In genomic region chr2:96264086-96264485, GRCh38 we compare ENCODE assay signal across 8 cellular contexts. TPM values are rescaled to one million over a fixed set of nuclear protein-coding genes. Genes with fewer than 3 reads are reported as not detected.
DNase-seq lines count a peak whose midpoint lies in the region; ATAC-seq, FAIRE-seq and TF ChIP-seq lines count a peak whose summit lies in the region.

No MANE protein-coding gene starts in this region.

- H3K27ac ChIP-seq in A549, result no peak overlapping the region
- peak overlapping the region; percentile 21 to 91 for H3K27ac ChIP-seq in breast epithelium
- no peak overlapping the region for H3K27ac ChIP-seq in mesodermal cell (ENCODE audit: low read depth, low read length, severe bottlenecking)
- H3K27ac ChIP-seq in SJCRH30, result no peak overlapping the region

- no peak overlapping the region for H3K4me3 ChIP-seq in A549
- peak overlapping the region; percentile 96; the same call in 1 of the 2 replicates for H3K4me3 ChIP-seq in HAP-1
- peak overlapping the region in 2 of 3 donors; percentile 93 to 99 for H3K4me3 ChIP-seq in breast epithelium
- peak overlapping the region; percentile 96 for H3K4me3 ChIP-seq in mesodermal cell (ENCODE audit: extremely low read depth, insufficient read depth, low read length, poor library complexity, severe bottlenecking)
- H3K4me3 ChIP-seq in SJCRH30, result no peak overlapping the region

- H3K9me3 ChIP-seq in A549 (no peaks in the 10 kb centered on the region), HAP-1 (no peaks in the 10 kb centered on the region), breast epithelium (no peaks in the 10 kb centered on the region), mesodermal cell (ENCODE audit: control insufficient read depth, low read length) (no peaks in the 10 kb centered on the region), SJCRH30 (replicated peaks) (no peaks in the 10 kb centered on the region)

- CTCF ChIA-PET in A549 (lab: Yijun Ruan, JAX), result interaction anchor here (0.6 to 3.8 kb wide), 9 partner anchors 10 to 317 kb away, joined by 3 to 16 read pairs (median 4); partner anchors contain the start of gene ASTL

- TF ChIP-seq POLR2A in A549 (IDR thresholded peaks at IDR 0.05; ENCODE audit: low read length) (no peak), breast epithelium (IDR thresholded peaks at IDR 0.05) (no peak)

- H3K36me3 ChIP-seq in HAP-1 (replicated peaks), result peaks cover 42% of the 10 kb centered on the region
- H3K36me3 ChIP-seq in breast epithelium, result no peaks in the 10 kb centered on the region
- peaks cover 49% of the 10 kb centered on the region for H3K36me3 ChIP-seq in mesodermal cell (ENCODE audit: control insufficient read depth, insufficient read depth, low read length)
- peaks cover 17% of the 10 kb centered on the region for H3K36me3 ChIP-seq in SJCRH30

- DNase-seq in A549 (ENCODE audit: low read depth in 1 of 2, low spot score in 1 of 2) (no peak), HAP-1 (ENCODE audit: low spot score in 2 of 2) (no peak), breast epithelium (ENCODE audit: low spot score in 2 of 2) (no peak), SJCRH30 (no peak)
- no peak for DNase-seq in stimulated activated naive CD4-positive, alpha-beta T cell (lab: John Stamatoyannopoulos, UW)

- no peak for FAIRE-seq in A549 (lab: Jason Lieb, UNC)

- peak overlapping the region; percentile 82 for H3K4me2 ChIP-seq in A549

- 92% methylated on average over 4 of the region's 4 CpGs for WGBS in A549 (ENCODE audit: missing lambda C conversion rate)
- WGBS in mesodermal cell (ENCODE audit: insufficient coverage in 2 of 2), 2 experiments, result 82 to 95% methylated on average over 4 of the region's 4 CpGs

- H3K27me3 ChIP-seq in HAP-1 (ENCODE audit: low read depth) (no peaks in the 10 kb centered on the region), breast epithelium (no peaks in the 10 kb centered on the region), SJCRH30 (no peaks in the 10 kb centered on the region)

- in situ Hi-C loops in HAP-1 (cut with MboI; ENCODE audit: low sequenced_read_pairs), result loop anchor here (5.0 kb wide), 1 partner anchor 62 kb away; no protein-coding TSS in a partner anchor

- TF ChIP-seq RAD21 in A549 (conservative IDR thresholded peaks at IDR 0.05 in 1 of 2, IDR thresholded peaks at IDR 0.05 in 1 of 2), result no peak

- TF ChIP-seq EP300 in A549 (IDR thresholded peaks at IDR 0.05), result no peak

- intact Hi-C loops in breast epithelium (cut with DNase I; ENCODE audit: low total_unique reads), result no loop called here

- TF ChIP-seq CTCF in A549 (IDR thresholded peaks at IDR 0.05) (no peak), breast epithelium (IDR thresholded peaks at IDR 0.05) (no peak)

- POLR2A ChIA-PET in A549 (lab: Yijun Ruan, JAX), result no interaction called here

- ATAC-seq in A549, result no peak
- no peak for ATAC-seq in GM18858 (IDR thresholded peaks at IDR 0.05; ENCODE audit: unreplicated experiment)
- no peak for ATAC-seq in GM19035 (IDR thresholded peaks at IDR 0.05; ENCODE audit: unreplicated experiment)

- peaks cover 44% of the 10 kb centered on the region for H3K4me1 ChIP-seq in A549
- H3K4me1 ChIP-seq in HAP-1, result peaks cover 12% of the 10 kb centered on the region
- H3K4me1 ChIP-seq in breast epithelium, result peaks cover 11 to 33% of the 10 kb centered on the region in 2 donors
- peaks cover 39% of the 10 kb centered on the region for H3K4me1 ChIP-seq in mesodermal cell (ENCODE audit: control insufficient read depth, insufficient read depth, low read length, poor library complexity, severe bottlenecking)
- peaks cover 23% of the 10 kb centered on the region for H3K4me1 ChIP-seq in SJCRH30

TF ChIP-seq in A549, 52 proteins besides CTCF, POLR2A, EP300 and RAD21:
- TF ChIP-seq BHLHE40 (IDR thresholded peaks at IDR 0.05; ENCODE audit: low read depth, low read length) (no peak), TFCP2L1 (CRISPR knock-in tag; IDR thresholded peaks at IDR 0.05) (no peak), ATOH8 (CRISPR knock-in tag; IDR thresholded peaks at IDR 0.05; ENCODE audit: low read depth) (no peak), HES2 (IDR thresholded peaks at IDR 0.05) (no peak), TP53 (CRISPR knock-in tag; IDR thresholded peaks at IDR 0.05) (no peak), E2F6 (IDR thresholded peaks at IDR 0.05; ENCODE audit: borderline replicate concordance, low read depth) (no peak), HDAC2 (IDR thresholded peaks at IDR 0.05) (no peak), ELK1 (IDR thresholded peaks at IDR 0.05; ENCODE audit: low read depth, low read length) (no peak), HEYL (CRISPR knock-in tag; IDR thresholded peaks at IDR 0.05) (no peak), PHF8 (IDR thresholded peaks at IDR 0.05; ENCODE audit: borderline replicate concordance, low read depth) (no peak)
TF ChIP-seq in A549: peak in this region for 0.

RNA-seq across cellular contexts. Expression of gene TMEM127, which starts 1.7 kb away (rescaled TPM):
- polyA plus RNA-seq in A549 (2011; rRNA removed) (38.7 and 45.3 TPM in 2 replicates), A549 (2017; fragmentation: RNase III; extraction: RNeasy Plus Mini Kit Qiagen cat#74134 plus additional on column Dnase treatment) (28.8 to 31.9 TPM (median 31.4 TPM) in 3 replicates)
- 34.1 and 48.2 TPM in 2 replicates for polyA plus RNA-seq in A549 (2012; cell fraction: cytosol; rRNA removed)
- 36.7 and 42.3 TPM in 2 replicates for polyA plus RNA-seq in A549 (2012; cell fraction: nucleus; rRNA removed)
- polyA minus RNA-seq in A549 (2011; rRNA and poly(A)+ RNA removed), result 69.4 and 69.9 TPM in 2 replicates
- total RNA-seq in breast epithelium, result 10 to 100 TPM; 31.1 to 44.5 (median 35.2) TPM
- polyA plus RNA-seq in mesodermal cell (2013, experiment 1 of 2), result 23.5 TPM
- 20.0 TPM for polyA plus RNA-seq in mesodermal cell (2013, experiment 2 of 2)
- total RNA-seq in SJCRH30 (2014; rRNA removed; shearing (Covaris generic)), result 16.2 and 17.9 TPM in 2 replicates

RNA-seq across cellular contexts. Expression of gene CIAO1, which starts 1.9 kb away (rescaled TPM):
- polyA plus RNA-seq in A549 (2011; rRNA removed) (99.7 and 123 TPM in 2 replicates), A549 (2017; fragmentation: RNase III; extraction: RNeasy Plus Mini Kit Qiagen cat#74134 plus additional on column Dnase treatment) (83.2 to 88.4 TPM (median 87.6 TPM) in 3 replicates)
- polyA plus RNA-seq in A549 (2012; cell fraction: cytosol; rRNA removed), result 156 and 179 TPM in 2 replicates
- polyA plus RNA-seq in A549 (2012; cell fraction: nucleus; rRNA removed), result 194 and 209 TPM in 2 replicates
- 110 and 132 TPM in 2 replicates for polyA minus RNA-seq in A549 (2011; rRNA and poly(A)+ RNA removed)
- 100 to 1,000 TPM; 119 to 131 (median 127) TPM for total RNA-seq in breast epithelium
- polyA plus RNA-seq in mesodermal cell (2013, experiment 1 of 2), result 52.9 TPM
- polyA plus RNA-seq in mesodermal cell (2013, experiment 2 of 2), result 44.8 TPM
- total RNA-seq in SJCRH30 (2014; rRNA removed; shearing (Covaris generic)), result 59.2 and 59.9 TPM in 2 replicates

RNA-seq across cellular contexts. Expression of gene SNRNP200, which starts 41.3 kb away (rescaled TPM):
- polyA plus RNA-seq in A549 (2011; rRNA removed), result 202 and 315 TPM in 2 replicates
- polyA plus RNA-seq in A549 (2012; cell fraction: cytosol; rRNA removed), result 194 and 218 TPM in 2 replicates
- 571 and 581 TPM in 2 replicates for polyA plus RNA-seq in A549 (2012; cell fraction: nucleus; rRNA removed)
- 118 to 128 TPM (median 124 TPM) in 3 replicates for polyA plus RNA-seq in A549 (2017; fragmentation: RNase III; extraction: RNeasy Plus Mini Kit Qiagen cat#74134 plus additional on column Dnase treatment)
- 553 and 613 TPM in 2 replicates for polyA minus RNA-seq in A549 (2011; rRNA and poly(A)+ RNA removed)
- total RNA-seq in breast epithelium, result 100 to 1,000 TPM in 2 of 3 donors, 10 to 100 TPM in 1; 99.4 to 111 (median 109) TPM
- polyA plus RNA-seq in mesodermal cell (2013, experiment 1 of 2), result 158 TPM
- polyA plus RNA-seq in mesodermal cell (2013, experiment 2 of 2), result 135 TPM
- total RNA-seq in SJCRH30 (2014; rRNA removed; shearing (Covaris generic)), result 153 and 157 TPM in 2 replicates

RNA-seq across cellular contexts. Expression of gene STARD7, which starts 55.5 kb away (rescaled TPM):
- polyA plus RNA-seq in A549 (2011; rRNA removed), result 119 and 136 TPM in 2 replicates
- polyA plus RNA-seq in A549 (2012; cell fraction: cytosol; rRNA removed), result 51.8 and 60.3 TPM in 2 replicates
- polyA plus RNA-seq in A549 (2012; cell fraction: nucleus; rRNA removed), result 43.9 and 46.2 TPM in 2 replicates
- 97.1 to 101 TPM (median 99.7 TPM) in 3 replicates for polyA plus RNA-seq in A549 (2017; fragmentation: RNase III; extraction: RNeasy Plus Mini Kit Qiagen cat#74134 plus additional on column Dnase treatment)
- 68.5 and 77.4 TPM in 2 replicates for polyA minus RNA-seq in A549 (2011; rRNA and poly(A)+ RNA removed)
- total RNA-seq in breast epithelium, result 100 to 1,000 TPM in 1 of 3 donors, 10 to 100 TPM in 2; 84.9 to 133 (median 96.3) TPM
- 76.5 TPM for polyA plus RNA-seq in mesodermal cell (2013, experiment 1 of 2)
- polyA plus RNA-seq in mesodermal cell (2013, experiment 2 of 2), result 73.5 TPM
- 232 and 243 TPM in 2 replicates for total RNA-seq in SJCRH30 (2014; rRNA removed; shearing (Covaris generic))

Comparison
In these comparisons a context has a peak if more than half of its experiments do, and no peak if none do; other contexts are left out.
1. H3K27ac ChIP-seq: peak in breast epithelium (2 of 2); none in A549 (0 of 2), mesodermal cell (single experiment) and SJCRH30 (single experiment).
2. H3K4me3 ChIP-seq: peak in HAP-1 (single experiment), breast epithelium (2 of 3) and mesodermal cell (single experiment); none in A549 (single experiment) and SJCRH30 (single experiment).